2 cellular contexts compared by ENCODE assay signal in the genomic region with DNA sequence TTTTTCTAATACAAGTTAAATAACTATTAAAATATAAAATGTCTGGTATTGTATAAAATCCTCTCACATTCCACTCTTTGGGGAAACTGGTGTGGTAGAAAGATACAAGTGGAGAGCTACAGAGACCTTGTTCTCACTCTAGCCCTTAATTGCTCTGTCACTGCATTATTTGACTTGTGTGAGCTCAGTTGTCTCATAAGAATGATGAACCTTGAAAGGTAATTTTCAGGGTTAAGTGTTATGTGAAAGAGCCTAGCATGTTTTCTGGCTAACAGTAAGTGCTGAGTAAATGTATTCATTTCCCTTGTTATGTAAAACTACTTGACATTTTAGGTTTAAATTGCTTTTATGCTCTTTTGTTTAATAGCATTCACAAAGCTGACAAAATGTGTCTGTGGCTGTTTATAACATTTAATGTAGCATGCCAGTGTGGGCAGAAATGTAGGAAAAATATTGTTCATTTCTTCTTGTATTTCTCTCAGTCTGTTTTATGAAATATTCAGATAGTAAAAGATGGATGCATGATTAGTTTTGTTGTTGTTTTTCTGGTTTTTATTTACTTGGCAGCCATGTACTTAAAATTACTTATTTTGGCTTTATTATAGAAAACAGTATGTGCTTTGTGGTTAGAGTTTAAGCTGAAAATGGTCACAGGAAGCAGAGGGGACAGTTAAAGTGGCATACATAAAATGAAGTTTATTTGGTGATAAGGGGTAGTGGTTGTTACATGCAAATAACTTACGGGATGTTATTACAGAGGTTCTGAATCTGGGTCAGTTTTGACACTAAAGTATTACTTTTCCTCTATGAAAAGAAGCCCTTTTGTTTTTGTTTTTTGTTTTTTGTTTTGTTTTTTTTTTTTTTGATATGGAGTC.
TF ChIP-seq lines count a peak whose summit lies in the region.

No MANE protein-coding gene starts in this region.

TF ChIP-seq in IMR-90, 13 proteins besides CTCF, POLR2A, EP300 and RAD21:
- TF ChIP-seq RFX5 (IDR thresholded peaks at IDR 0.05; ENCODE audit: low read depth, low read length) (no peak), MAZ (IDR thresholded peaks at IDR 0.05; ENCODE audit: borderline replicate concordance, low read depth, low read length) (no peak), FOS (IDR thresholded peaks at IDR 0.05; ENCODE audit: low read depth, low read length) (no peak), SMC3 (IDR thresholded peaks at IDR 0.05; ENCODE audit: low read depth, low read length) (no peak), RCOR1 (IDR thresholded peaks at IDR 0.05; ENCODE audit: insufficient replicate concordance, low read length) (no peak), NFE2L2 (IDR thresholded peaks at IDR 0.05; ENCODE audit: low read depth, low read length) (no peak), BHLHE40 (IDR thresholded peaks at IDR 0.05; ENCODE audit: low read depth, low read length) (no peak), CEBPB (IDR thresholded peaks at IDR 0.05; ENCODE audit: low read depth, low read length) (no peak), MAFK (IDR thresholded peaks at IDR 0.05; ENCODE audit: low read depth, low read length) (no peak), CHD1 (IDR thresholded peaks at IDR 0.05; ENCODE audit: low read depth, low read length) (no peak), MXI1 (IDR thresholded peaks at IDR 0.05; ENCODE audit: borderline replicate concordance, low read depth, low read length) (no peak)
- TF ChIP-seq, protein P1, sequence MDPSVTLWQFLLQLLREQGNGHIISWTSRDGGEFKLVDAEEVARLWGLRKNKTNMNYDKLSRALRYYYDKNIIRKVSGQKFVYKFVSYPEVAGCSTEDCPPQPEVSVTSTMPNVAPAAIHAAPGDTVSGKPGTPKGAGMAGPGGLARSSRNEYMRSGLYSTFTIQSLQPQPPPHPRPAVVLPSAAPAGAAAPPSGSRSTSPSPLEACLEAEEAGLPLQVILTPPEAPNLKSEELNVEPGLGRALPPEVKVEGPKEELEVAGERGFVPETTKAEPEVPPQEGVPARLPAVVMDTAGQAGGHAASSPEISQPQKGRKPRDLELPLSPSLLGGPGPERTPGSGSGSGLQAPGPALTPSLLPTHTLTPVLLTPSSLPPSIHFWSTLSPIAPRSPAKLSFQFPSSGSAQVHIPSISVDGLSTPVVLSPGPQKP (IDR thresholded peaks at IDR 0.05; ENCODE audit: borderline replicate concordance, low read depth, low read length), result no peak
- TF ChIP-seq, protein P2, sequence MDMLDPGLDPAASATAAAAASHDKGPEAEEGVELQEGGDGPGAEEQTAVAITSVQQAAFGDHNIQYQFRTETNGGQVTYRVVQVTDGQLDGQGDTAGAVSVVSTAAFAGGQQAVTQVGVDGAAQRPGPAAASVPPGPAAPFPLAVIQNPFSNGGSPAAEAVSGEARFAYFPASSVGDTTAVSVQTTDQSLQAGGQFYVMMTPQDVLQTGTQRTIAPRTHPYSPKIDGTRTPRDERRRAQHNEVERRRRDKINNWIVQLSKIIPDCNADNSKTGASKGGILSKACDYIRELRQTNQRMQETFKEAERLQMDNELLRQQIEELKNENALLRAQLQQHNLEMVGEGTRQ (IDR thresholded peaks at IDR 0.05; ENCODE audit: low read depth, low read length), result no peak

TF ChIP-seq in WTC11, 78 proteins besides CTCF, POLR2A, EP300 and RAD21:
- no peak for TF ChIP-seq NR3C1 (CRISPR knock-in tag; conservative IDR thresholded peaks at IDR 0.05; ENCODE audit: low read depth)
- no peak for TF ChIP-seq SMAD4 (CRISPR knock-in tag; IDR thresholded peaks at IDR 0.05)
- TF ChIP-seq NFE2L1 (CRISPR knock-in tag; IDR thresholded peaks at IDR 0.05), result no peak
